20 cellular contexts compared by ENCODE assay signal in genomic region chr2:149536649-149537048, GRCh38.
"Had no signal": no experiment of that assay in that cellular context is flagged by ENCODE, and none has a peak within 500 bp of the region (broad histone marks: within the 10 kb centered on the region; RNA-seq: fewer than 3 reads in every experiment).

No MANE protein-coding gene starts in this region.

- H3K4me1 Mint-ChIP-seq: neural progenitor cell; stimulated activated memory B cell treated with anti-CD40 and anti-IgM and Interleukin-4, amounts not matched to agents 10 μg/mL and 1 μg/mL and 100 μg/mL, for 72 hours had no signal

- H3K36me3 Mint-ChIP-seq: brain; memory B cell; naive B cell; neural progenitor cell; stimulated activated memory B cell treated with anti-CD40 and anti-IgM and Interleukin-4, amounts not matched to agents 10 μg/mL and 1 μg/mL and 100 μg/mL, for 72 hours had no signal

- H3K27me3 Mint-ChIP-seq: stimulated activated memory B cell treated with anti-CD40 and anti-IgM and Interleukin-4, amounts not matched to agents 10 μg/mL and 1 μg/mL and 100 μg/mL, for 72 hours had no signal

- H3K27me3 ChIP-seq: neural progenitor cell, right lobe of liver, transverse colon had no signal

- H2AFZ ChIP-seq: neural progenitor cell had no signal

- ATAC-seq: heart left ventricle; left cardiac atrium; mucosa of descending colon; right lobe of liver; stimulated activated memory B cell treated with anti-CD40 and anti-IgM and Interleukin-4, amounts not matched to agents 10 μg/mL and 1 μg/mL and 100 μg/mL, for 72 hours had no signal

- H3K9me3 ChIP-seq: heart left ventricle, mucosa of descending colon, right lobe of liver, transverse colon had no signal

- H3K27ac Mint-ChIP-seq: activated naive CD4-positive, alpha-beta T cell treated with anti-CD3 and anti-CD28 coated beads for 36 hours; activated T-cell treated with anti-CD3 and anti-CD28 coated beads, Interleukin-2, amount 50 U/mL, for 72 hours; memory B cell; naive B cell; neural progenitor cell; stimulated activated memory B cell treated with anti-CD40 and anti-IgM and Interleukin-4, amounts not matched to agents 10 μg/mL and 1 μg/mL and 100 μg/mL, for 72 hours had no signal

- H3K4me3 ChIP-seq: heart left ventricle, mucosa of descending colon, neural progenitor cell, right lobe of liver, transverse colon had no signal

- H3K4me2 ChIP-seq: neural progenitor cell had no signal

- H3K4me1 ChIP-seq: heart left ventricle, neural progenitor cell, right lobe of liver, transverse colon had no signal

- H3K4me3 Mint-ChIP-seq: activated naive CD4-positive, alpha-beta T cell treated with anti-CD3 and anti-CD28 coated beads for 36 hours; activated T-cell treated with anti-CD3 and anti-CD28 coated beads, Interleukin-2, amount 50 U/mL, for 72 hours; brain; memory B cell; naive B cell; neural progenitor cell; stimulated activated memory B cell treated with anti-CD40 and anti-IgM and Interleukin-4, amounts not matched to agents 10 μg/mL and 1 μg/mL and 100 μg/mL, for 72 hours had no signal

- H3K9me3 Mint-ChIP-seq: activated naive CD4-positive, alpha-beta T cell treated with anti-CD3 and anti-CD28 coated beads for 36 hours; brain; stimulated activated memory B cell treated with anti-CD40 and anti-IgM and Interleukin-4, amounts not matched to agents 10 μg/mL and 1 μg/mL and 100 μg/mL, for 72 hours had no signal

- H3K36me3 ChIP-seq: heart left ventricle, neural progenitor cell, right lobe of liver, transverse colon, WERI-Rb-1 had no signal

- DNase-seq: activated CD4-positive, CD25-positive, alpha-beta regulatory T cell treated with anti-CD3 and anti-CD28 coated beads, Interleukin-2, amount 50 U/mL, for 72 hours; activated effector memory CD4-positive, alpha-beta T cell treated with Interleukin-2 at 50 U/mL for 16 hours; activated naive CD4-positive, alpha-beta T cell treated with anti-CD3 and anti-CD28 coated beads for 36 hours; activated T-cell treated with anti-CD3 and anti-CD28 coated beads, Interleukin-2, amount 50 U/mL, for 72 hours; aorta; heart left ventricle; left cardiac atrium; mucosa of descending colon; naive B cell; posterior cingulate gyrus; right lobe of liver; small intestine; stimulated activated CD4-positive, alpha-beta T cell treated with anti-CD3 and anti-CD28 coated beads, Interleukin-2, amount 100 ng/mL, for 24 hours; transverse colon; WERI-Rb-1 had no signal

- H3K27ac ChIP-seq: epithelial cell of prostate, heart left ventricle, neural progenitor cell, right lobe of liver, transverse colon, WERI-Rb-1 had no signal
